ENCODE assay signal across 18 cellular contexts in genomic region chr11:6991227-6991626, GRCh38. TPM values are rescaled to one million over a fixed set of nuclear protein-coding genes. Genes with fewer than 3 reads are reported as not detected.
DNase-seq lines count a peak whose midpoint lies in the region; ATAC-seq and TF ChIP-seq lines count a peak whose summit lies in the region.
"Had no signal": no experiment of that assay in that cellular context is flagged by ENCODE, and none has a peak within 500 bp of the region (broad histone marks: within the 10 kb centered on the region; RNA-seq: fewer than 3 reads in every experiment).

No MANE protein-coding gene starts in this region.

- peak overlapping the region; percentile 26 for H2BK12ac ChIP-seq in neuronal stem cell (ENCODE audit: low read length)

- H3K9ac ChIP-seq in IMR-90 (ENCODE audit: low read depth, low read length), result no peak overlapping the region
- H3K9ac ChIP-seq in neuronal stem cell (ENCODE audit: low read depth, low read length, poor library complexity), result no peak overlapping the region

- H4K8ac ChIP-seq in IMR-90 (ENCODE audit: low read depth in 2 of 2, low read length in 2 of 2) (peak overlapping the region in 1 of 2 experiments; percentile 28; a peak in 2 of 4 replicates), neuronal stem cell (ENCODE audit: low read depth, low read length) (peak overlapping the region; percentile 77)

- H2BK5ac ChIP-seq in IMR-90 (ENCODE audit: low read depth, low read length, poor library complexity, severe bottlenecking), result peak overlapping the region; percentile 84
- H2BK5ac ChIP-seq in neuronal stem cell (ENCODE audit: low read length), result no peak overlapping the region

- no peak overlapping the region for H3K56ac ChIP-seq in IMR-90 (ENCODE audit: extremely low read depth, insufficient read depth, low read length)

- peak overlapping the region; percentile 85 for H4K5ac ChIP-seq in IMR-90 (ENCODE audit: low read depth, low read length)

- no peaks in the 10 kb centered on the region for H3F3A ChIP-seq in GM23338 (replicated peaks; ENCODE audit: low read depth)

- H3K36me3 ChIP-seq in GM23338 (ENCODE audit: insufficient read depth), result no peaks in the 10 kb centered on the region
- H3K36me3 ChIP-seq in IMR-90 (ENCODE audit: control insufficient read depth, insufficient read depth, low read length), result no peaks in the 10 kb centered on the region
- no peaks in the 10 kb centered on the region for H3K36me3 ChIP-seq in neuronal stem cell (replicated peaks in 1 of 2; ENCODE audit: control insufficient read depth in 2 of 2, insufficient read depth in 2 of 2, low read length in 2 of 2)
- H3K36me3 ChIP-seq in esophagus muscularis mucosa, result no peaks in the 10 kb centered on the region

- H3K9me3 ChIP-seq in IMR-90 (ENCODE audit: control insufficient read depth, insufficient read depth, low read length) (no peaks in the 10 kb centered on the region), neuronal stem cell (replicated peaks in 1 of 2; ENCODE audit: control insufficient read depth in 2 of 2, insufficient read depth in 1 of 2, low read depth in 1 of 2, low read length in 2 of 2) (no peaks in the 10 kb centered on the region), esophagus muscularis mucosa (no peaks in the 10 kb centered on the region)

- H3K4ac ChIP-seq in IMR-90 (ENCODE audit: low read depth, low read length), result peak overlapping the region; percentile 72
- H3K4ac ChIP-seq in neuronal stem cell (ENCODE audit: low read length), result no peak overlapping the region

- H4K20me1 ChIP-seq in GM23338 (replicated peaks; ENCODE audit: insufficient read depth), result 0 out of 2 replicates have a peak, but pooled peaks cover 3% of the 10 kb centered on the region
- no peaks in the 10 kb centered on the region for H4K20me1 ChIP-seq in IMR-90 (ENCODE audit: insufficient read depth, low read length)

- H3K4me1 Mint-ChIP-seq in GM23338, result no peaks in the 10 kb centered on the region; the same call in 2 of the 3 replicates
- no peaks in the 10 kb centered on the region for H3K4me1 Mint-ChIP-seq in activated T-cell treated with anti-CD3 and anti-CD28 coated beads, Interleukin-2, amount 50 U/mL, for 72 hours (ENCODE audit: low read depth)

- no peaks in the 10 kb centered on the region for H3K9me2 ChIP-seq in GM23338 (ENCODE audit: insufficient read depth)

- TF ChIP-seq POLR2A in IMR-90 (IDR thresholded peaks at IDR 0.05; ENCODE audit: low read depth, low read length), result no peak
- TF ChIP-seq POLR2A in esophagus muscularis mucosa (IDR thresholded peaks at IDR 0.05; ENCODE audit: low read depth), result no peak

- dilution Hi-C loops in IMR-90 (cut with HindIII; ENCODE audit: low sequenced_read_pairs, unreplicated experiment), result no loop called here

- H2BK120ac ChIP-seq in IMR-90 (ENCODE audit: low read depth, low read length), result peak overlapping the region; percentile 55
- peak overlapping the region; percentile 21 for H2BK120ac ChIP-seq in neuronal stem cell (ENCODE audit: low read depth, low read length)

- H3K27ac Mint-ChIP-seq in GM23338, result no peak overlapping the region
- H3K27ac Mint-ChIP-seq in activated T-cell treated with anti-CD3 and anti-CD28 coated beads, Interleukin-2, amount 50 U/mL, for 72 hours, result no peak overlapping the region

- intact Hi-C loops in IMR-90 (cut with micrococcal nuclease) (no loop called here), esophagus muscularis mucosa (cut with DNase I) (no loop called here)

- CTCF ChIA-PET in IMR-90 (lab: Yijun Ruan, JAX), result no interaction called here

- peak overlapping the region; percentile 6 for H2AK9ac ChIP-seq in IMR-90 (replicated peaks; ENCODE audit: low read depth, low read length, poor library complexity)

- no peaks in the 10 kb centered on the region for H3K4me1 ChIP-seq in GM23338 (ENCODE audit: insufficient read depth)
- peaks cover 18% of the 10 kb centered on the region for H3K4me1 ChIP-seq in IMR-90 (ENCODE audit: control insufficient read depth, insufficient read depth, low read length)
- peaks cover 0 to 2% of the 10 kb centered on the region in 2 donors for H3K4me1 ChIP-seq in neuronal stem cell (ENCODE audit: control insufficient read depth in 2 of 2, insufficient read depth in 1 of 2, low read depth in 1 of 2, low read length in 2 of 2)
- peaks cover 0 to 17% (median 10%) of the 10 kb centered on the region in 4 donors for H3K4me1 ChIP-seq in esophagus muscularis mucosa

- no peak for TF ChIP-seq EP300 in esophagus muscularis mucosa (IDR thresholded peaks at IDR 0.05)

- H4K91ac ChIP-seq in IMR-90 (ENCODE audit: insufficient read depth, low read depth, low read length), result peak overlapping the region; percentile 20
- no peak overlapping the region for H4K91ac ChIP-seq in neuronal stem cell (ENCODE audit: low read depth, low read length, poor library complexity)

- no peak overlapping the region; the same call in 1 of the 2 replicates for H3K23ac ChIP-seq in IMR-90 (ENCODE audit: low read depth, low read length)
- no peak overlapping the region for H3K23ac ChIP-seq in neuronal stem cell (ENCODE audit: low read depth, low read length, poor library complexity)

- POLR2A ChIA-PET in IMR-90 (lab: Charles Lee; ENCODE audit: unreplicated experiment), result no interaction called here

- H3K79me1 ChIP-seq in IMR-90 (ENCODE audit: low read depth in 1 of 2, low read length in 2 of 2) (no peaks in the 10 kb centered on the region), neuronal stem cell (ENCODE audit: low read depth, low read length) (no peaks in the 10 kb centered on the region)

- no peaks in the 10 kb centered on the region for H3K79me2 ChIP-seq in GM23338 (replicated peaks; ENCODE audit: insufficient read depth)

- no peak overlapping the region for H3K4me3 Mint-ChIP-seq in GM23338
- no peak overlapping the region for H3K4me3 Mint-ChIP-seq in activated T-cell treated with anti-CD3 and anti-CD28 coated beads, Interleukin-2, amount 50 U/mL, for 72 hours

- peak overlapping the region; percentile 71 for H3K18ac ChIP-seq in IMR-90 (ENCODE audit: low read depth, low read length)
- peak overlapping the region; percentile 76 for H3K18ac ChIP-seq in neuronal stem cell (ENCODE audit: low read length)

- peak overlapping the region; percentile 61; the same call in 1 of the 2 replicates for H2BK20ac ChIP-seq in IMR-90 (ENCODE audit: low read depth, low read length)

- H3K27me3 ChIP-seq in GM23338 (ENCODE audit: insufficient read depth), result no peaks in the 10 kb centered on the region
- H3K27me3 ChIP-seq in IMR-90 (ENCODE audit: control insufficient read depth, insufficient read depth, low read length), result no peaks in the 10 kb centered on the region
- no peaks in the 10 kb centered on the region for H3K27me3 ChIP-seq in neuronal stem cell (ENCODE audit: control insufficient read depth in 3 of 3, insufficient read depth in 3 of 3, low read depth in 1 of 3, low read length in 3 of 3)
- H3K27me3 ChIP-seq in esophagus muscularis mucosa, result no peaks in the 10 kb centered on the region

- H3K27me3 Mint-ChIP-seq in GM23338 (ENCODE audit: insufficient read depth, low read depth, poor library complexity), result no peaks in the 10 kb centered on the region
- H3K27me3 Mint-ChIP-seq in activated T-cell treated with anti-CD3 and anti-CD28 coated beads, Interleukin-2, amount 50 U/mL, for 72 hours (ENCODE audit: low read depth), result peaks cover 6% of the 10 kb centered on the region

- in situ Hi-C loops in IMR-90 (cut with MboI; ENCODE audit: low sequenced_read_pairs), result no loop called here

- H3K4me3 ChIP-seq in GM23338 (no peak overlapping the region), IMR-90 (ENCODE audit: insufficient read depth, low read depth, low read length) (no peak overlapping the region), neuronal stem cell (ENCODE audit: low read length in 2 of 2) (no peak overlapping the region), esophagus muscularis mucosa (no peak overlapping the region)
- H3K4me3 ChIP-seq: PC-9 had no signal

- WGBS in IMR-90 (ENCODE audit: extremely low coverage in 2 of 2, insufficient read length in 1 of 2), 2 experiments, result 90% methylated on average over 2 of the region's 6 CpGs; no CpG with 5 or more reads in 1 of the 2 experiments
- no CpG with 5 or more reads among the region's 6 CpGs for WGBS in neuronal stem cell (ENCODE audit: extremely low coverage in 2 of 2, insufficient read length in 2 of 2, insufficient replicate concordance in 1 of 2), 2 donors
- WGBS in esophagus muscularis mucosa, result 72% methylated on average over 6 of the region's 6 CpGs

- H3K27ac ChIP-seq in GM23338 (ENCODE audit: low read depth), result no peak overlapping the region
- peak overlapping the region; percentile 29; the same call in 1 of the 2 replicates for H3K27ac ChIP-seq in IMR-90 (ENCODE audit: insufficient read depth, low read length)
- no peak overlapping the region for H3K27ac ChIP-seq in neuronal stem cell (replicated peaks; ENCODE audit: low read length)
- H3K27ac ChIP-seq in esophagus muscularis mucosa (replicated peaks in 1 of 4), result no peak overlapping the region
- H3K27ac ChIP-seq: C4-2B, PC-9, RWPE1 had no signal

- no peaks in the 10 kb centered on the region for H3K9me3 Mint-ChIP-seq in GM23338
- H3K9me3 Mint-ChIP-seq in activated T-cell treated with anti-CD3 and anti-CD28 coated beads, Interleukin-2, amount 50 U/mL, for 72 hours, result no peaks in the 10 kb centered on the region

- no TSS peak for BruUV-seq in IMR-90 (replicated peaks; lab: Mats Ljungman, UMichigan)

- H3K14ac ChIP-seq in IMR-90 (replicated peaks; ENCODE audit: low read depth, low read length) (peak overlapping the region; percentile 44), neuronal stem cell (ENCODE audit: low read length) (peak overlapping the region; percentile 94)

- ATAC-seq in GM23338 (peak; percentile 80), IMR-90 (ENCODE audit: low read depth) (no peak), HG03280 (IDR thresholded peaks at IDR 0.05; ENCODE audit: unreplicated experiment) (no peak), GM18873 (IDR thresholded peaks at IDR 0.05; ENCODE audit: low FRiP score, unreplicated experiment) (no peak)
- no peak for ATAC-seq in activated T-cell treated with anti-CD3 and anti-CD28 coated beads, Interleukin-2, amount 50 U/mL, for 72 hours (replicated peaks in 1 of 2)

- no peak for TF ChIP-seq RAD21 in IMR-90 (IDR thresholded peaks at IDR 0.05; ENCODE audit: low read length)

- H2AFZ ChIP-seq in GM23338 (no peak overlapping the region), IMR-90 (replicated peaks; ENCODE audit: low read length, poor library complexity) (peak overlapping the region; percentile 67), neuronal stem cell (ENCODE audit: low read length) (no peak overlapping the region)
- H2AFZ ChIP-seq: PC-9 had no signal

- H2BK15ac ChIP-seq in IMR-90 (ENCODE audit: low read depth, low read length) (peak overlapping the region; percentile 11; the same call in 1 of the 3 replicates), neuronal stem cell (ENCODE audit: low read length) (no peak overlapping the region)

- H2AK5ac ChIP-seq in IMR-90 (ENCODE audit: low read depth, low read length) (peak overlapping the region; percentile 69; the same call in 1 of the 2 replicates), neuronal stem cell (ENCODE audit: low read depth, low read length) (no peak overlapping the region)

- TF ChIP-seq CTCF in GM23338 (conservative IDR thresholded peaks at IDR 0.05; ENCODE audit: low read depth in 2 of 2), result no peak
- TF ChIP-seq CTCF in IMR-90 (conservative IDR thresholded peaks at IDR 0.05; ENCODE audit: low read depth, low read length), result no peak
- TF ChIP-seq CTCF in esophagus muscularis mucosa (IDR thresholded peaks at IDR 0.05), result no peak

- H3K9me1 ChIP-seq in IMR-90 (ENCODE audit: insufficient read depth, low read length), result peaks cover 10% of the 10 kb centered on the region; the same call in 1 of the 2 replicates

- no peaks in the 10 kb centered on the region for H3K36me3 Mint-ChIP-seq in GM23338 (ENCODE audit: low read depth)
- H3K36me3 Mint-ChIP-seq in activated T-cell treated with anti-CD3 and anti-CD28 coated beads, Interleukin-2, amount 50 U/mL, for 72 hours (ENCODE audit: insufficient read depth in 2 of 2), result no peaks in the 10 kb centered on the region

- DNase-seq in GM23338 (ENCODE audit: low spot score) (peak; percentile 17), IMR-90 (no peak), ecto neural progenitor cell (ENCODE audit: low spot score) (peak; percentile 47), neuronal stem cell (ENCODE audit: low spot score) (no peak), esophagus muscularis mucosa (ENCODE audit: extremely low spot score) (no peak)
- DNase-seq in activated T-cell treated with anti-CD3 and anti-CD28 coated beads, Interleukin-2, amount 50 U/mL, for 72 hours, result no peak
- DNase-seq: AML-193, Karpas-422, NCI-H1417, NCI-H187 treated with DMSO at 0.1 percent for 48 hours, NCI-H345, NCI-H524 treated with DMSO at 0.1 percent for 48 hours, PC-9 had no signal

- no peak overlapping the region for H3K4me2 ChIP-seq in GM23338
- H3K4me2 ChIP-seq in IMR-90 (ENCODE audit: low read depth, low read length), result no peak overlapping the region
- no peak overlapping the region for H3K4me2 ChIP-seq in neuronal stem cell (ENCODE audit: insufficient read depth, low read length, poor library complexity, severe bottlenecking)
- H3K4me2 ChIP-seq: PC-9 had no signal

RNA-seq across cellular contexts. Expression of gene ZNF214, which starts 28.9 kb away (rescaled TPM):
- 4.3 and 6.1 TPM in 2 replicates for total RNA-seq in GM23338 (2014; rRNA removed; shearing (Covaris generic))
- polyA plus RNA-seq in GM23338 (2016; fragmentation: Nextera tagmentation; extraction: Ambion mirVana) (2.2 and 2.4 TPM in 2 replicates), IMR-90 (2012; rRNA removed) (0.47 and 0.82 TPM in 2 replicates)
- total RNA-seq in IMR-90 (2012; rRNA removed) (2.5 and 3.1 TPM in 2 replicates), esophagus muscularis mucosa (1 to 10 TPM; 1.3 to 3.3 (median 1.9) TPM)
- polyA plus RNA-seq in IMR-90 (2012; cell fraction: cytosol; rRNA removed), result 0.09 and 0.37 TPM in 2 replicates
- polyA plus RNA-seq in IMR-90 (2012; cell fraction: nucleus; rRNA removed; ENCODE audit: low replicate concordance), result 0.11 and 1.2 TPM in 2 replicates
- 5.2 TPM for polyA plus RNA-seq in neuronal stem cell (2013, experiment 1 of 2)
- 5.5 TPM for polyA plus RNA-seq in neuronal stem cell (2013, experiment 2 of 2)
- total RNA-seq in activated T-cell treated with anti-CD3 and anti-CD28 coated beads, Interleukin-2, amount 50 U/mL, for 72 hours, result under 1 TPM in 1 of 2 donors, not detected in 1; 0.10 TPM

RNA-seq across cellular contexts. Expression of gene NLRP14, which starts 29.1 kb away (rescaled TPM):
- 0.10 TPM in 1 of 2 replicates, not detected in the other for total RNA-seq in GM23338 (2014; rRNA removed; shearing (Covaris generic))
- polyA plus RNA-seq in GM23338 (2016; fragmentation: Nextera tagmentation; extraction: Ambion mirVana), result 0.14 TPM in 1 of 2 replicates, not detected in the other
- under 0.01 TPM in 2 replicates for total RNA-seq in IMR-90 (2012; rRNA removed)
- polyA plus RNA-seq in IMR-90 (2012; rRNA removed), result not detected in 2 replicates
- not detected in 2 replicates for polyA plus RNA-seq in IMR-90 (2012; cell fraction: cytosol; rRNA removed)
- 0.03 TPM in 1 of 2 replicates, not detected in the other for polyA plus RNA-seq in IMR-90 (2012; cell fraction: nucleus; rRNA removed; ENCODE audit: low replicate concordance)
- 0.20 TPM for polyA plus RNA-seq in neuronal stem cell (2013, experiment 1 of 2)
- polyA plus RNA-seq in neuronal stem cell (2013, experiment 2 of 2), result 0.22 TPM
- not detected for total RNA-seq in esophagus muscularis mucosa
- total RNA-seq in activated T-cell treated with anti-CD3 and anti-CD28 coated beads, Interleukin-2, amount 50 U/mL, for 72 hours, result under 1 TPM in 1 of 2 donors, not detected in 1; 0.12 TPM
- total RNA-seq: HT-29, PC-9 had no signal

Comparison
In these comparisons a context has a peak if more than half of its experiments do, and no peak if none do; other contexts are left out.
1. DNase-seq: peak in GM23338 (single experiment) and ecto neural progenitor cell (single experiment); none in IMR-90 (single experiment), neuronal stem cell (single experiment), esophagus muscularis mucosa (single experiment) and activated T-cell treated with anti-CD3 and anti-CD28 coated beads, Interleukin-2, amount 50 U/mL, for 72 hours (0 of 2).